In genomic region chr22:21054046-21054713, GRCh38 we compare ENCODE assay signal across 1 cellular context.
TF ChIP-seq lines count a peak whose summit lies in the region.

No MANE protein-coding gene starts in this region.

TF ChIP-seq in K562, 482 proteins besides CTCF, POLR2A, EP300 and RAD21 (continued from another document):
- TF ChIP-seq USF2 (CRISPR knock-in tag; IDR thresholded peaks at IDR 0.05), result peak; percentile 10; the same call in 1 of the 2 replicates
- no peak for TF ChIP-seq PHF21A (IDR thresholded peaks at IDR 0.05; ENCODE audit: borderline replicate concordance, low read depth)
- no peak for TF ChIP-seq ZNF644 (tag; IDR thresholded peaks at IDR 0.05; ENCODE audit: low read depth)
- TF ChIP-seq MXI1 (IDR thresholded peaks at IDR 0.05; ENCODE audit: low read depth, low read length), result no peak
- no peak for TF ChIP-seq E4F1 (CRISPR knock-in tag; IDR thresholded peaks at IDR 0.05; ENCODE audit: borderline replicate concordance)
- no peak for TF ChIP-seq ZNF507 (tag; conservative IDR thresholded peaks at IDR 0.05)
- 0 out of 2 replicates have a peak, but pooled peaks have one; percentile 46 for TF ChIP-seq KLF1 (tag; IDR thresholded peaks at IDR 0.05)
- TF ChIP-seq ZNF584 (CRISPR knock-in tag; IDR thresholded peaks at IDR 0.05; ENCODE audit: low read depth), result no peak
- TF ChIP-seq THAP12 (CRISPR knock-in tag; IDR thresholded peaks at IDR 0.05), result peak; percentile 61; the same call in 1 of the 2 replicates
- 0 out of 4 replicates have a peak, but pooled peaks of 1 of the 2 experiments have one; percentile 26 for TF ChIP-seq ZMIZ1 (IDR thresholded peaks at IDR 0.05; ENCODE audit: low read depth in 2 of 2, low read length in 2 of 2)
- 0 out of 2 replicates have a peak, but pooled peaks have one; percentile 35 for TF ChIP-seq HOMEZ (CRISPR knock-in tag; IDR thresholded peaks at IDR 0.05)
- peak; percentile 45; the same call in 1 of the 2 replicates for TF ChIP-seq MED1 (CRISPR knock-in tag; IDR thresholded peaks at IDR 0.05; ENCODE audit: borderline replicate concordance)
- TF ChIP-seq GABPB2 (CRISPR knock-in tag; conservative IDR thresholded peaks at IDR 0.05), result 0 out of 2 replicates have a peak, but pooled peaks have one; percentile 27
- peak; percentile 37 for TF ChIP-seq HNRNPLL (IDR thresholded peaks at IDR 0.05; ENCODE audit: low read depth, low read length, poor library complexity, severe bottlenecking)
- no peak for TF ChIP-seq TSC22D4 (tag; IDR thresholded peaks at IDR 0.05)
- TF ChIP-seq MLX (CRISPR knock-in tag; conservative IDR thresholded peaks at IDR 0.05), result 0 out of 4 replicates have a peak, but pooled peaks of 1 of the 2 experiments have one; percentile 72
- TF ChIP-seq ZNF408 (CRISPR knock-in tag; IDR thresholded peaks at IDR 0.05; ENCODE audit: low read depth), result 0 out of 2 replicates have a peak, but pooled peaks have one; percentile 27
- TF ChIP-seq HDGF (IDR thresholded peaks at IDR 0.05), result no peak
